ENCODE assay signal across 12 cellular contexts in the genomic region with DNA sequence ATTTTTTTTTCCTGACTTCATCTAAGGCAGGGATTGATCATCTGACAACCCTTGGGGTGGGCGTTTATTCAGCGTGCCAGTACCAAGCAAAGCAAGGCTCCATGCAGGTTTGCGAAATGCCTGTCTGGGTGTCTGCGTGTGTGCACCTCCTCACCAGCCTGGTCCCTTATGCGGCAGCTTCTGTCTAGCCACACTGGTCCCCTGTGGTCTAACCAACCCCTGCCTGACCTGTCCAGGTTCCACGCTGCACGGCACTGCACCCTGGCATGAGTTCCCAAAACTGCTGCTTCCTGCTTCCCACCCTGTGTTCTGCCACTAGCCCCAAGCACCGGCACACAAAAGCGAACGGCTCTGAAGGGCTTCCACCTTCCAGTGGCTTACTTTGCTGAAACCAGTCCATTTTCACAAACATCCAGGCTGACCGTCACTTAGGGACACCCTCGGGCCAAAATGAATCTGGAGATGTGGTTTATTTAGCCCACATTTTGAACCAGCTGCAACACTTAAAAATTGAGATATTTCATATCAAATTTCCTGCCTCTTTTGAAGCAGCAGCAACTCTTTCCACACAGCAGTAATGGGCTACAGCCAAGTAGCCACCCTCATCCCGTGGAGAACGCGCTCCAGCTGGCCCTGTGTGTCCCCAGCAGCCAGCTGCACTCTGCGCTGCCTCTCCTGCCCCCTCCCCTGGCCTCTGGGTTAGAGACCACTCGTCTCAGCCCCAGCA. TPM values are rescaled to one million over a fixed set of nuclear protein-coding genes. Genes with fewer than 3 reads are reported as not detected.
A peak's percentile ranks its signal among the peaks of the same experiment; 100 is the strongest.
DNase-seq lines count a peak whose midpoint lies in the region; ATAC-seq and TF ChIP-seq lines count a peak whose summit lies in the region.
"Had no signal": no experiment of that assay in that cellular context is flagged by ENCODE, and none has a peak within 500 bp of the region (broad histone marks: within the 10 kb centered on the region; RNA-seq: fewer than 3 reads in every experiment).

No MANE protein-coding gene starts in this region.

- H3K9ac ChIP-seq in GM23248, result peak overlapping the region; percentile 62

- no peaks in the 10 kb centered on the region for H3K9me2 ChIP-seq in GM23248 (ENCODE audit: insufficient read depth)

- H3K79me2 ChIP-seq in GM23248 (ENCODE audit: insufficient read depth), result peaks cover 26% of the 10 kb centered on the region

- DNase-seq in GM23248, result peak; percentile 17
- peak; percentile 57 for DNase-seq in astrocyte of the spinal cord (ENCODE audit: low read depth, low spot score)
- DNase-seq in left ventricle myocardium superior, result peak; percentile 49
- no peak for DNase-seq in NCI-H1694 treated with DMSO at 0.1 percent for 48 hours (lab: John Stamatoyannopoulos, UW)
- DNase-seq in left lobe of liver (ENCODE audit: low spot score), result no peak
- DNase-seq in NCI-H345 (lab: John Stamatoyannopoulos, UW), result no peak
- DNase-seq: CD8-positive, alpha-beta T cell; colonic mucosa; NCI-H1436 treated with DMSO at 0.1 percent for 48 hours; stimulated activated CD4-positive, alpha-beta T cell treated with anti-CD3 and anti-CD28 coated beads, Interleukin-12 subunit alpha, Interleukin-12 subunit beta, amount 100 ng/mL, for 4 hours had no signal

- H4K20me1 ChIP-seq in GM23248 (ENCODE audit: insufficient read depth), result no peaks in the 10 kb centered on the region

- no peak overlapping the region for H2AFZ ChIP-seq in GM23248

- intact Hi-C loops in left ventricle myocardium superior (cut with micrococcal nuclease), result no loop called here

- whole genome bisulfite sequencing in GM23248 (ENCODE audit: low coverage in 1 of 2, low lambda C conversion rate in 2 of 2, missing lambda C conversion rate in 2 of 2), 2 experiments, result 91 to 93% methylated on average over 17 of the region's 17 CpGs

- H3K27ac ChIP-seq in 22Rv1 (peak overlapping the region; percentile 24; the same call in 1 of the 2 replicates), GM23248 (peak overlapping the region; percentile 94)
- H3K27ac ChIP-seq: colonic mucosa had no signal

- peak; percentile 78 for ATAC-seq in left ventricle myocardium superior
- no peak for ATAC-seq in left lobe of liver
- no peak for ATAC-seq in HG02938 (IDR thresholded peaks at IDR 0.05; ENCODE audit: unreplicated experiment)
- ATAC-seq: CD8-positive, alpha-beta T cell had no signal

- H3K27me3 ChIP-seq in GM23248 (replicated peaks; ENCODE audit: insufficient read depth), result no peaks in the 10 kb centered on the region
- H3K27me3 ChIP-seq: colonic mucosa had no signal

- no peak overlapping the region for H3K4me3 ChIP-seq in GM23248
- no peak overlapping the region for H3K4me3 ChIP-seq in astrocyte of the spinal cord (ENCODE audit: low read depth, low read length)
- H3K4me3 ChIP-seq: colonic mucosa had no signal

- in situ Hi-C loops in GM23248 (cut with MboI) (no loop called here), astrocyte of the spinal cord (cut with HindIII; ENCODE audit: low sequenced_read_pairs) (no loop called here)

- peaks cover 6% of the 10 kb centered on the region; the same call in 1 of the 2 replicates for H3F3A ChIP-seq in GM23248 (ENCODE audit: insufficient read depth)

- peak overlapping the region; percentile 57 for H3K4me2 ChIP-seq in GM23248 (ENCODE audit: unreplicated experiment)

- no peak for TF ChIP-seq CTCF in 22Rv1 (IDR thresholded peaks at IDR 0.05)
- TF ChIP-seq CTCF in astrocyte of the spinal cord (IDR thresholded peaks at IDR 0.05; ENCODE audit: low read depth, low read length), result no peak

- H3K36me3 ChIP-seq in GM23248 (ENCODE audit: low read depth), result no peaks in the 10 kb centered on the region
- H3K36me3 ChIP-seq: colonic mucosa had no signal

- H3K4me1 ChIP-seq in GM23248 (ENCODE audit: insufficient read depth), result peaks cover 23% of the 10 kb centered on the region

- H3K9me3 ChIP-seq in GM23248 (ENCODE audit: low read depth), result no peaks in the 10 kb centered on the region
- H3K9me3 ChIP-seq: colonic mucosa had no signal

RNA-seq across cellular contexts. Expression of a gene that starts 55.7 kb away (rescaled TPM):
- 33.4 and 42.5 TPM in 2 replicates for total RNA-seq in GM23248 (2014; rRNA removed; shearing (Covaris generic))
- polyA plus RNA-seq in GM23248 (2016; fragmentation: Nextera tagmentation; extraction: Ambion mirVana), result 21.4 and 21.9 TPM in 2 replicates
- 6.2 TPM for total RNA-seq in left ventricle myocardium superior
- total RNA-seq in left lobe of liver, result 16.4 TPM

Comparison
In these comparisons a context has a peak if more than half of its experiments do, and no peak if none do; other contexts are left out.
1. DNase-seq: peak in GM23248 (single experiment), astrocyte of the spinal cord (single experiment) and left ventricle myocardium superior (single experiment); none in NCI-H1694 treated with DMSO at 0.1 percent for 48 hours (single experiment), left lobe of liver (single experiment) and NCI-H345 (single experiment).